ENCODE assay signal across 9 cellular contexts in the genomic region with DNA sequence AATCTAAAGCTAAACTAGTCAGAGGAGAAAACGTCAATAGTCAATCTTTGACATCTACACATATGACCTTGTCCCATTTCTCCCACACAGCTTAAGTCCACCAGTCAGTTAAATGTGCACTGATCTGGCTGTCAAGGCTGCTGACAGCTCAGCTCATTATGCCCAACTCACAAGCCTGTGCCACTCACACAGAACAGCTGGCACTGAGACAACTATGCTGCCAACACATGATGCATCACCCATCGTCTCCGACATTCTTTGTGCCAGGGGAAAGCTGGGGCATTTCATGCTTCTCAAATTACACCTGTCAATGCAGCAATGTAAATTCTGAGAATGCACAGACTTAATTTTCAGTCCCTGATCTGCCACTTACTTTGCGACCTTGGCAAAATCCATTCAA. TPM values are rescaled to one million over a fixed set of nuclear protein-coding genes. Genes with fewer than 3 reads are reported as not detected.
DNase-seq lines count a peak whose midpoint lies in the region; ATAC-seq and TF ChIP-seq lines count a peak whose summit lies in the region.
"Had no signal": no experiment of that assay in that cellular context is flagged by ENCODE, and none has a peak within 500 bp of the region (broad histone marks: within the 10 kb centered on the region; RNA-seq: fewer than 3 reads in every experiment).

No MANE protein-coding gene starts in this region.

- peak; percentile 53 for DNase-seq in EL
- DNase-seq in NCI-H226 = peak; percentile 86
- DNase-seq in epithelial cell of prostate (ENCODE audit: low read depth, low spot score) = peak; percentile 82
- peak; percentile 71 for DNase-seq in occipital lobe (lab: John Stamatoyannopoulos, UW)
- no peak for DNase-seq in activated CD8-positive, alpha-beta memory T cell treated with anti-CD3 and anti-CD28 coated beads, Interleukin-2, amount 50 U/mL, for 48 hours
- no peak for DNase-seq in colonic mucosa
- no peak for DNase-seq in WTC11 (ENCODE audit: low spot score)

- TF ChIP-seq CTCF in colonic mucosa (IDR thresholded peaks at IDR 0.05) = no peak
- TF ChIP-seq CTCF in WTC11 (IDR thresholded peaks at IDR 0.05) = no peak

- CTCF ChIA-PET in WTC11 (lab: Charles Lee) = interaction anchor here (1.1 kb wide), 1 partner anchor 36 kb away, joined by 3 read pairs; no protein-coding TSS in a partner anchor

- no peak overlapping the region for H3K4me3 Mint-ChIP-seq in WTC11

- H3K4me1 Mint-ChIP-seq in WTC11 = no peaks in the 10 kb centered on the region

- no peaks in the 10 kb centered on the region for H3K27me3 ChIP-seq in colonic mucosa
- H3K27me3 ChIP-seq: SJCRH30 had no signal

- intact Hi-C loops in colonic mucosa (cut with DNase I) = no loop called here

- H3K4me3 ChIP-seq in colonic mucosa = no peak overlapping the region
- H3K4me3 ChIP-seq: SJCRH30 had no signal

- ATAC-seq in HG03342 (IDR thresholded peaks at IDR 0.05; ENCODE audit: unreplicated experiment) (no peak), WTC11 (no peak)

- H3K27ac ChIP-seq in epithelial cell of prostate (no peak overlapping the region), colonic mucosa (no peak overlapping the region)
- H3K27ac ChIP-seq: SJCRH30 had no signal

- H3K27ac Mint-ChIP-seq in WTC11 = no peak overlapping the region

- no peak overlapping the region for H3K9ac ChIP-seq in colonic mucosa (ENCODE audit: low read depth in 2 of 2, low read length in 2 of 2)

- peaks cover 40% of the 10 kb centered on the region for H3K36me3 Mint-ChIP-seq in WTC11

- H3K9me3 Mint-ChIP-seq in WTC11 = no peaks in the 10 kb centered on the region

- POLR2A ChIA-PET in WTC11 (lab: Charles Lee) = no interaction called here

- H3K9me3 ChIP-seq in colonic mucosa = no peaks in the 10 kb centered on the region
- H3K9me3 ChIP-seq: SJCRH30 had no signal

- H3K27me3 Mint-ChIP-seq in WTC11 (ENCODE audit: low read depth) = no peaks in the 10 kb centered on the region

- no peaks in the 10 kb centered on the region for H3K36me3 ChIP-seq in colonic mucosa

- no peaks in the 10 kb centered on the region for H3K4me1 ChIP-seq in colonic mucosa

TF ChIP-seq in WTC11, 78 proteins besides CTCF, POLR2A, EP300 and RAD21:
- TF ChIP-seq, protein P1, sequence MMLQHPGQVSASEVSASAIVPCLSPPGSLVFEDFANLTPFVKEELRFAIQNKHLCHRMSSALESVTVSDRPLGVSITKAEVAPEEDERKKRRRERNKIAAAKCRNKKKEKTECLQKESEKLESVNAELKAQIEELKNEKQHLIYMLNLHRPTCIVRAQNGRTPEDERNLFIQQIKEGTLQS (CRISPR knock-in tag; conservative IDR thresholded peaks at IDR 0.05) = no peak
- TF ChIP-seq, protein P2, sequence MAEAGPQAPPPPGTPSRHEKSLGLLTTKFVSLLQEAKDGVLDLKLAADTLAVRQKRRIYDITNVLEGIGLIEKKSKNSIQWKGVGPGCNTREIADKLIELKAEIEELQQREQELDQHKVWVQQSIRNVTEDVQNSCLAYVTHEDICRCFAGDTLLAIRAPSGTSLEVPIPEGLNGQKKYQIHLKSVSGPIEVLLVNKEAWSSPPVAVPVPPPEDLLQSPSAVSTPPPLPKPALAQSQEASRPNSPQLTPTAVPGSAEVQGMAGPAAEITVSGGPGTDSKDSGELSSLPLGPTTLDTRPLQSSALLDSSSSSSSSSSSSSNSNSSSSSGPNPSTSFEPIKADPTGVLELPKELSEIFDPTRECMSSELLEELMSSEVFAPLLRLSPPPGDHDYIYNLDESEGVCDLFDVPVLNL (CRISPR knock-in tag; IDR thresholded peaks at IDR 0.05; ENCODE audit: borderline replicate concordance, low read depth) = no peak
- TF ChIP-seq JUN (CRISPR knock-in tag; IDR thresholded peaks at IDR 0.05) = no peak
- no peak for TF ChIP-seq NR2C2 (CRISPR knock-in tag; IDR thresholded peaks at IDR 0.05)
TF ChIP-seq in WTC11: peak in this region for 0.

RNA-seq across cellular contexts. Expression of a gene that starts 25.3 kb away (rescaled TPM):
- total RNA-seq in occipital lobe (45.9 TPM), colonic mucosa (10 to 100 TPM; 47.5 to 67.6 TPM), WTC11 (2021) (24.7 to 31.8 TPM (median 30.6 TPM) in 3 replicates)

Comparison
In these comparisons a context has a peak if more than half of its experiments do, and no peak if none do; other contexts are left out.
1. DNase-seq: peak in EL (single experiment), NCI-H226 (single experiment), epithelial cell of prostate (single experiment) and occipital lobe (single experiment); none in activated CD8-positive, alpha-beta memory T cell treated with anti-CD3 and anti-CD28 coated beads, Interleukin-2, amount 50 U/mL, for 48 hours (single experiment), colonic mucosa (single experiment) and WTC11 (single experiment).